ENCODE assay signal across 12 cellular contexts in the genomic region with DNA sequence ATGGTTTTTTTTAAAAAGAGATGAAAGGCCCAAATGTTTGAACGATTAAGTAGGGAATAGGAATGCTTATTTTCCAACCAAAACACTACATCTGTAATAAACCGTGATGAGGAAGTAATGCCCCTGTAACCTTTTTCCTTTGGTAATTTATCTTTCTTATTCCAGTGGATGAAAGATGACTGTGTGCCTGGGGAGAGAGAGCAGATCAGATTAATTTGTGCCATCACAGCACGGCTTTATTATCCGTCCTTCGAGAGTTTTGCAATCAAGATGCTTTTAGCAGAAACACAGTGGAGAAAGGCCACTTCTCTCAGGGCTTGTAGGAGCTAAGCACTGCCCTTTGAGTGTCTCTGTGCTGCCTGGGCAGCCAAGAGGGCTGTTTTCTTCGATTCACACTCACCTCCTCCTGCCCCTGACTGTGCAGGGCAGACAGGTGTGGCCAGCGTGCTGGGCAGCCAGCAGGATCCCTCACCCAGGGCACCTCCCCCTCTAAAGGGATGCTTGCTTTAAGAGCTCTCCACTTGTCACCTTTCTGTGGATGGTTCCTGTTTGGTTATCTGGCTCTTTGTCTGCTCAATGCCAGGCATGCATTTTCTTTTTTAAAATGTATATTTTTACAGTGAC.
A peak's percentile ranks its signal among the peaks of the same experiment; 100 is the strongest.
DNase-seq lines count a peak whose midpoint lies in the region; ATAC-seq and TF ChIP-seq lines count a peak whose summit lies in the region.
"Had no signal": no experiment of that assay in that cellular context is flagged by ENCODE, and none has a peak within 500 bp of the region (broad histone marks: within the 10 kb centered on the region; RNA-seq: fewer than 3 reads in every experiment).

No MANE protein-coding gene starts in this region.

- peaks cover 1% of the 10 kb centered on the region for H3K9me3 Mint-ChIP-seq in activated naive CD8-positive, alpha-beta T cell treated with anti-CD3 and anti-CD28 coated beads for 36 hours
- H3K9me3 Mint-ChIP-seq: immature natural killer cell had no signal

- H3K79me2 ChIP-seq in GM23248 (ENCODE audit: insufficient read depth) (peaks cover 76% of the 10 kb centered on the region), mesendoderm (ENCODE audit: control insufficient read depth, insufficient read depth, low read length) (no peaks in the 10 kb centered on the region)

- H3K9me3 ChIP-seq in GM23248 (ENCODE audit: low read depth), result no peaks in the 10 kb centered on the region

- peak overlapping the region; percentile 92 for H3K27ac ChIP-seq in GM23248
- no peak overlapping the region for H3K27ac ChIP-seq in mesendoderm (ENCODE audit: low read depth, low read length)

- peak overlapping the region; percentile 57 for H3K9ac ChIP-seq in GM23248
- no peak overlapping the region for H3K9ac ChIP-seq in mesendoderm (ENCODE audit: low read length)

- TF ChIP-seq CTCF in omental fat pad (IDR thresholded peaks at IDR 0.05), result no peak

- H3K4me3 ChIP-seq in GM23248 (peak overlapping the region; percentile 21; the same call in 1 of the 2 replicates), mesendoderm (ENCODE audit: low read length) (no peak overlapping the region)

- no peak overlapping the region for H2AK5ac ChIP-seq in mesendoderm (ENCODE audit: low read length)

- H2BK15ac ChIP-seq in mesendoderm (replicated peaks; ENCODE audit: low read depth), result no peak overlapping the region

- H2BK5ac ChIP-seq in mesendoderm (ENCODE audit: low read length), result no peak overlapping the region

- peak overlapping the region; percentile 18 for H3K27ac Mint-ChIP-seq in activated naive CD8-positive, alpha-beta T cell treated with anti-CD3 and anti-CD28 coated beads for 36 hours

- no peaks in the 10 kb centered on the region for H3K9me2 ChIP-seq in GM23248 (ENCODE audit: insufficient read depth)

- H3K27me3 ChIP-seq in GM23248 (replicated peaks; ENCODE audit: insufficient read depth) (no peaks in the 10 kb centered on the region), mesendoderm (ENCODE audit: insufficient read depth, low read length, poor library complexity) (no peaks in the 10 kb centered on the region)

- no peak overlapping the region for H4K5ac ChIP-seq in mesendoderm (ENCODE audit: low read length)

- no peak overlapping the region for H3K4ac ChIP-seq in mesendoderm (ENCODE audit: low read depth, low read length)

- H3K4me1 ChIP-seq in GM23248 (ENCODE audit: insufficient read depth), result peaks cover 41% of the 10 kb centered on the region
- H3K4me1 ChIP-seq in mesendoderm (ENCODE audit: control insufficient read depth, low read depth, low read length), result peaks cover 6% of the 10 kb centered on the region

- H4K20me1 ChIP-seq in GM23248 (ENCODE audit: insufficient read depth), result no peaks in the 10 kb centered on the region

- no peak overlapping the region for H3K4me3 Mint-ChIP-seq in activated naive CD8-positive, alpha-beta T cell treated with anti-CD3 and anti-CD28 coated beads for 36 hours
- H3K4me3 Mint-ChIP-seq: immature natural killer cell had no signal

- no peak overlapping the region for H4K8ac ChIP-seq in mesendoderm (ENCODE audit: low read depth, low read length)

- peaks cover 48% of the 10 kb centered on the region for H3F3A ChIP-seq in GM23248 (ENCODE audit: insufficient read depth)

- H3K56ac ChIP-seq in mesendoderm (ENCODE audit: low read length), result peak overlapping the region; percentile 34

- H3K79me1 ChIP-seq in mesendoderm (ENCODE audit: low read length), result no peaks in the 10 kb centered on the region

- peaks cover 50% of the 10 kb centered on the region for H3K4me1 Mint-ChIP-seq in activated naive CD8-positive, alpha-beta T cell treated with anti-CD3 and anti-CD28 coated beads for 36 hours

- DNase-seq in GM23248, result peak; percentile 16
- peak; percentile 44 for DNase-seq in NCI-H187 treated with DMSO at 0.1 percent for 48 hours (lab: John Stamatoyannopoulos, UW)
- no peak for DNase-seq in activated naive CD8-positive, alpha-beta T cell treated with anti-CD3 and anti-CD28 coated beads for 36 hours
- DNase-seq in mesendoderm, result no peak
- DNase-seq in omental fat pad (ENCODE audit: low spot score), result no peak
- no peak for DNase-seq in NCI-H345 treated with DMSO at 0.1 percent for 48 hours (lab: John Stamatoyannopoulos, UW; ENCODE audit: unreplicated experiment)
- DNase-seq in left ventricle myocardium superior, result no peak
- DNase-seq: activated gamma-delta T cell treated with Interleukin-2 at 50 U/mL for 16 hours; cerebellar nuclear complex; immature natural killer cell; stimulated activated naive CD8-positive, alpha-beta T cell treated with anti-CD3 and anti-CD28 coated beads, Interleukin-15, Interleukin-2, amounts not matched to agents 100 U/mL and 50 U/mL, for 24 hours had no signal

- no peaks in the 10 kb centered on the region for H3K27me3 Mint-ChIP-seq in activated naive CD8-positive, alpha-beta T cell treated with anti-CD3 and anti-CD28 coated beads for 36 hours

- H2BK120ac ChIP-seq in mesendoderm (ENCODE audit: low read depth, low read length), result no peak overlapping the region

- ATAC-seq in omental fat pad (ENCODE audit: low FRiP score) (no peak), left ventricle myocardium superior (no peak)
- ATAC-seq: esophagus mucosa; stimulated activated naive CD8-positive, alpha-beta T cell treated with anti-CD3 and anti-CD28 coated beads, Interleukin-15, Interleukin-2, amounts not matched to agents 100 U/mL and 50 U/mL, for 24 hours had no signal

- H3K36me3 Mint-ChIP-seq in activated naive CD8-positive, alpha-beta T cell treated with anti-CD3 and anti-CD28 coated beads for 36 hours, result peaks cover 42% of the 10 kb centered on the region

- intact Hi-C loops in left ventricle myocardium superior (cut with micrococcal nuclease), result no loop called here

- no peak overlapping the region for H2AFZ ChIP-seq in GM23248

- H3K36me3 ChIP-seq in GM23248 (ENCODE audit: low read depth) (0 out of 2 replicates have a peak, but pooled peaks cover 5% of the 10 kb centered on the region), mesendoderm (ENCODE audit: control insufficient read depth, insufficient read depth, low read length) (no peaks in the 10 kb centered on the region)

- H3K4me2 ChIP-seq in GM23248 (ENCODE audit: unreplicated experiment) (peak overlapping the region; percentile 60), mesendoderm (ENCODE audit: low read length) (no peak overlapping the region)

- no peak overlapping the region for H3K23ac ChIP-seq in mesendoderm (ENCODE audit: low read length)

- in situ Hi-C loops in GM23248 (cut with MboI), result no loop called here

- no peak overlapping the region for H3K18ac ChIP-seq in mesendoderm (ENCODE audit: low read length)

- WGBS in GM23248 (ENCODE audit: low coverage in 1 of 2, low lambda C conversion rate in 2 of 2, missing lambda C conversion rate in 2 of 2), 2 experiments, result 84 to 88% methylated on average over 7 of the region's 7 CpGs
- WGBS in mesendoderm (ENCODE audit: extremely low coverage, insufficient coverage, low lambda C conversion rate), result no CpG with 5 or more reads among the region's 7 CpGs

Comparison
In these comparisons a context has a peak if more than half of its experiments do, and no peak if none do; other contexts are left out.
1. DNase-seq: peak in GM23248 (single experiment) and NCI-H187 treated with DMSO at 0.1 percent for 48 hours (single experiment); none in activated naive CD8-positive, alpha-beta T cell treated with anti-CD3 and anti-CD28 coated beads for 36 hours (single experiment), mesendoderm (single experiment), omental fat pad (single experiment), NCI-H345 treated with DMSO at 0.1 percent for 48 hours (single experiment) and left ventricle myocardium superior (single experiment).